Comparison of ENCODE assay signal across 15 cellular contexts in the genomic region with DNA sequence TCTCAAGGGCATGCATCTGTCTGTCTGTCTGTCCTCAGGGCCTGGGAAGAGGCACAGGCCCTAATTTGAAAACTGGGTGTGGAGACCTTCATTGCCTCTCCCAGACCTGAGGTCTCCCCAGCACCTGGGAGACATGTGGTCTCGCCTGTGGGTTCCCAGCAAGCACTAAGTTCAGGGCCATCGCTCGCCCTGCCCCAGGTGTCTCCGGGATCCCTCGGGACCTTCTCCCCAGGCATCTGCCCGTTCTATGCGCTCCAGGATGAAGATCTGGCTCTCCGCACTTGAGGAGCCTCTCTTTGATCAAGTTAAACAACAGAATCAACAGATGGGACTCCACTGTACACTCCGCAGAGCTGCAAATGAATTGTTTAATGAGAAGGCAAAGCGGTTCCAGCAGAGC.
"Had no signal": no experiment of that assay in that cellular context is flagged by ENCODE, and none has a peak within 500 bp of the region (broad histone marks: within the 10 kb centered on the region; RNA-seq: fewer than 3 reads in every experiment).

No MANE protein-coding gene starts in this region.

- ATAC-seq: activated CD4-positive, CD25-positive, alpha-beta regulatory T cell treated with anti-CD3 and anti-CD28 coated beads, Interleukin-2, amount 50 U/mL, for 24 hours; activated T-helper 17 cell treated with anti-CD3 and anti-CD28 coated beads, Interleukin-2, amount 50 U/mL, for 72 hours; heart right ventricle; left colon; upper lobe of right lung had no signal

- DNase-seq: activated CD4-positive, alpha-beta memory T cell treated with anti-CD3 and anti-CD28 coated beads, Interleukin-2, amount 10 ng/mL, durations not matched to agents 7 days and 5 days; activated CD4-positive, alpha-beta T cell treated with anti-CD3 and anti-CD28 coated beads, Interleukin-2, amount 10 ng/mL, durations not matched to agents 24 days and 14 days; activated naive CD4-positive, alpha-beta T cell treated with anti-CD3 and anti-CD28 coated beads for 36 hours; activated naive CD8-positive, alpha-beta T cell treated with anti-CD3 and anti-CD28 coated beads, Interleukin-2, amount 10 ng/mL, durations not matched to agents 7 days and 5 days; activated T-cell treated with anti-CD3 and anti-CD28 coated beads, Interleukin-2, amount 50 U/mL, for 24 hours; amniotic stem cell; colonic mucosa; heart right ventricle; left colon; nucleus accumbens; stimulated activated CD4-positive, alpha-beta T cell treated with anti-CD3 and anti-CD28 coated beads, Interleukin-4, amount 100 ng/mL, for 1 hour; stimulated activated naive CD4-positive, alpha-beta T cell treated with Interleukin-2 at 50 U/mL for 16 hours had no signal
